8 cellular contexts compared by ENCODE assay signal in the genomic region with DNA sequence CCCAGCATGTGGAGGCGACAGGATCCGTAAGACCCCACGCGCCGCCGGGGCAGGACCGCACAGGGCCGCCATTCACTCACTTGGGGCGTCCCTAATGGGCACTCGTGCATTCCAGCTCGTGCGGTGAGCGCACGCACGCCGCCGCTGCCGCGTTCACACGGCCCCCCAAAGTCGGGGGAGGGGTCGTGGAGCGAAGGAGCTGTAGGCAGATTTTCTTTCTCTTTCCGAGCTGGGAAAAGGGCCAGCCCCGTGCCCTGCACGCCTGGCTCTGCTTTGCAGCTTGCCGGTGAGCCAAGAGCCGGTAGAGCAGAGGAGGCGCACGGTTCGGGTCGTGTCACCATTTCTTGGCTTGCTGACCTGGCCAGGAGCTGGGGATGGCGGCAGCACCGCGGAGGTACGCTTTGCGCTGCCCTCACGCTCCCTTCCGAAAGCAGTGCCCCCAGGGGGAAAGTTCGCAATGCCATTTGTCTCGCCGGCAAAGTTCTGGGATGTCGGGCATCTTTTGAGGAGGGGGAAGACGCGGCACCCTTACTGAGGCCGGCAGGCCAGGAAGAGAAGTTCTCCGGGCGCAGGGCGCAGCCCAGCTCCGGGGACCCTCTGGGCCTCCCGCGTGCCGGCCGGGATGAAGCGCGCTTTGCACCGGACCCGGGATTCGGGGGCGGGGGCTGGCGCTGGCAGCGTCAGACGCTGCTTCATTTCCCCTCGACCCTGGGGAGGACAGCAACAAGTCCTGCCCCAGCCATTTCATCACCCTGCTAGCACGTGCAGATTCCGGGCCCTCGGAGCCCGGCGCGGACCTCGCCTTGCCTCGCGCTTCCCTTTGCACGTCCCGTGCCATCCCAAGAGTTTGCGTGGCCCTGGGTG. TPM values are rescaled to one million over a fixed set of nuclear protein-coding genes. Genes with fewer than 3 reads are reported as not detected.
DNase-seq lines count a peak whose midpoint lies in the region; ATAC-seq and TF ChIP-seq lines count a peak whose summit lies in the region.

No MANE protein-coding gene starts in this region.

- POLR2A ChIA-PET in Panc1 (lab: Charles Lee), result no interaction called here

- H3K9me3 ChIP-seq in Panc1 (ENCODE audit: control insufficient read depth, insufficient read depth, low read depth, low read length) (no peaks in the 10 kb centered on the region), esophagus squamous epithelium (no peaks in the 10 kb centered on the region), psoas muscle (no peaks in the 10 kb centered on the region)

- BruUV-seq in Panc1 (replicated peaks; lab: Mats Ljungman, UMichigan), result no TSS peak

- CTCF ChIA-PET in Panc1 (lab: Charles Lee), result interaction anchor here (0.7 kb wide), 1 partner anchor 341 kb away, joined by 3 read pairs; no protein-coding TSS in a partner anchor

- WGBS in esophagus squamous epithelium, 2 donors, result 1 to 6% methylated on average over 10 to 26 of the region's 76 CpGs
- 9 to 11% (median 10%) methylated on average over 72 to 76 of the region's 76 CpGs for WGBS in psoas muscle, 3 donors

- H3K27me3 ChIP-seq in Panc1 (ENCODE audit: control insufficient read depth, insufficient read depth, low read length), result no peaks in the 10 kb centered on the region
- peaks cover 0 to 91% (median 11%) of the 10 kb centered on the region in 4 donors for H3K27me3 ChIP-seq in esophagus squamous epithelium
- H3K27me3 ChIP-seq in psoas muscle (ENCODE audit: insufficient read depth in 3 of 3, low read length in 2 of 3), result peaks cover 0 to 18% (median 0%) of the 10 kb centered on the region in 3 donors

- no peak for TF ChIP-seq CTCF in GM20000 (IDR thresholded peaks at IDR 0.05; ENCODE audit: extremely low read depth, missing control alignments)
- TF ChIP-seq CTCF in Panc1 (IDR thresholded peaks at IDR 0.05), result no peak
- no peak for TF ChIP-seq CTCF in esophagus squamous epithelium (IDR thresholded peaks at IDR 0.05)
- no peak for TF ChIP-seq CTCF in psoas muscle (IDR thresholded peaks at IDR 0.05)

- DNase-seq in GM20000 (ENCODE audit: low spot score), result peak; percentile 55
- DNase-seq in Panc1 (ENCODE audit: low read depth, low spot score), result no peak
- DNase-seq in esophagus squamous epithelium (lab: John Stamatoyannopoulos, UW), result no peak
- DNase-seq in psoas muscle, result no peak
- DNase-seq in iPS-NIHi7 (ENCODE audit: extremely low spot score), result no peak
- DNase-seq in occipital lobe (lab: John Stamatoyannopoulos, UW), result no peak

- intact Hi-C loops in Panc1 (cut with micrococcal nuclease; ENCODE audit: unreplicated experiment) (no loop called here), esophagus squamous epithelium (cut with DNase I) (no loop called here), psoas muscle (cut with DNase I) (loop anchor here in 1 of 2 donors (5.0 kb wide), 1 partner anchor 170 kb away; no protein-coding TSS in a partner anchor)

- in situ Hi-C loops in Panc1 (cut with HindIII; ENCODE audit: low pct_unique_long_range_greater_than_20kb, low sequenced_read_pairs), result no loop called here

- TF ChIP-seq POLR2A in esophagus squamous epithelium (IDR thresholded peaks at IDR 0.05), result no peak

- H3K4me3 ChIP-seq in Panc1 (ENCODE audit: low read depth in 2 of 2, low read length in 2 of 2) (peak overlapping the region; percentile 64 to 92), esophagus squamous epithelium (peak overlapping the region; percentile 18 to 66 (median 42)), psoas muscle (peak overlapping the region; percentile 72)

- H3K27ac ChIP-seq in Panc1 (ENCODE audit: low read length) (peak overlapping the region; percentile 86), esophagus squamous epithelium (peak overlapping the region in 2 of 4 donors; percentile 36 to 54), psoas muscle (peak overlapping the region; percentile 86)

- peaks cover 4% of the 10 kb centered on the region; the same call in 1 of the 2 replicates for H3K36me3 ChIP-seq in Panc1 (ENCODE audit: control insufficient read depth, insufficient read depth, low read length)
- no peaks in the 10 kb centered on the region for H3K36me3 ChIP-seq in esophagus squamous epithelium
- H3K36me3 ChIP-seq in psoas muscle (ENCODE audit: insufficient read depth in 1 of 2, low read depth in 1 of 2), result peaks cover 0 to 21% of the 10 kb centered on the region in 2 donors

- H3K4me1 ChIP-seq in Panc1 (ENCODE audit: control insufficient read depth, insufficient read depth, low read length) (peaks cover 16% of the 10 kb centered on the region), esophagus squamous epithelium (peaks cover 32 to 73% (median 43%) of the 10 kb centered on the region in 3 donors), psoas muscle (peaks cover 30% of the 10 kb centered on the region)

- ATAC-seq in Panc1, result peak; percentile 15
- ATAC-seq in psoas muscle, result peak; percentile 11 to 40 (median 24)
- ATAC-seq in HG02938 (IDR thresholded peaks at IDR 0.05; ENCODE audit: unreplicated experiment), result no peak
- ATAC-seq in GM21529 (IDR thresholded peaks at IDR 0.05; ENCODE audit: unreplicated experiment), result no peak

RNA-seq across cellular contexts. Expression of a gene that starts 0.9 kb away (rescaled TPM):
- 32.2 TPM for total RNA-seq in Panc1 (2021; ENCODE audit: unreplicated experiment)
- polyA plus RNA-seq in Panc1 (2012; ENCODE audit: insufficient read length), result 87.0 TPM
- 10 to 100 TPM in 1 of 4 donors, 1 to 10 TPM in 2, under 1 TPM in 1; 0.64 to 26.1 (median 1.9) TPM for total RNA-seq in esophagus squamous epithelium
- total RNA-seq in psoas muscle, result 1 to 10 TPM; 2.1 to 9.4 (median 6.3) TPM
- polyA plus RNA-seq in psoas muscle, result 10 to 100 TPM in 2 of 3 donors, 1 to 10 TPM in 1; 6.2 to 25.7 (median 19.8) TPM
- total RNA-seq in occipital lobe, result 0.31 TPM

Comparison
In these comparisons a context has a peak if more than half of its experiments do, and no peak if none do; other contexts are left out.
1. ATAC-seq: peak in Panc1 (single experiment) and psoas muscle (4 of 4); none in HG02938 (single experiment) and GM21529 (single experiment).
2. Peak in every context shown above with its lines, with median percentiles within 50 percentile points of each other: H3K4me3 ChIP-seq.